ENCODE assay signal across 18 cellular contexts in genomic region chr2:176395273-176395854, GRCh38.
A peak's percentile ranks its signal among the peaks of the same experiment; 100 is the strongest.
DNase-seq lines count a peak whose midpoint lies in the region; TF ChIP-seq lines count a peak whose summit lies in the region.
"Had no signal": no experiment of that assay in that cellular context is flagged by ENCODE, and none has a peak within 500 bp of the region (broad histone marks: within the 10 kb centered on the region; RNA-seq: fewer than 3 reads in every experiment).

No MANE protein-coding gene starts in this region.

- TF ChIP-seq CTCF in choroid plexus epithelial cell (conservative IDR thresholded peaks at IDR 0.05; ENCODE audit: low read depth, low read length) (no peak), prostate gland (IDR thresholded peaks at IDR 0.05) (no peak)

- H3K4me1 ChIP-seq in prostate gland (replicated peaks): no peaks in the 10 kb centered on the region
- H3K4me1 ChIP-seq: SJCRH30, stomach had no signal

- H3K4me3 ChIP-seq in choroid plexus epithelial cell (ENCODE audit: low read depth, low read length) (no peak overlapping the region), prostate gland (no peak overlapping the region)
- H3K4me3 ChIP-seq: SJCRH30 had no signal

- no peaks in the 10 kb centered on the region for H3K27me3 ChIP-seq in prostate gland (replicated peaks; ENCODE audit: insufficient read depth)
- H3K27me3 ChIP-seq: SJCRH30, stomach had no signal

- H3K27ac ChIP-seq in prostate gland: no peak overlapping the region
- H3K27ac ChIP-seq: SJCRH30, stomach had no signal

- no peaks in the 10 kb centered on the region for H3K36me3 ChIP-seq in prostate gland
- H3K36me3 ChIP-seq: SJCRH30, stomach had no signal

- intact Hi-C loops in prostate gland (cut with DNase I): no loop called here

- TF ChIP-seq POLR2A in prostate gland (IDR thresholded peaks at IDR 0.05) (no peak), erythroblast (IDR thresholded peaks at IDR 0.05; ENCODE audit: low read length) (no peak)

- 81% methylated on average over 3 of the region's 3 CpGs for WGBS in prostate gland

- DNase-seq in EL (peak; percentile 31), M059J (ENCODE audit: low read depth) (peak; percentile 57), choroid plexus epithelial cell (ENCODE audit: low read depth) (peak; percentile 5), renal cortical epithelial cell (ENCODE audit: low read depth) (peak; percentile 59), prostate gland (ENCODE audit: low spot score) (no peak), 8988T (no peak), erythroblast (lab: John Stamatoyannopoulos, UW) (no peak), T-helper 9 cell (no peak)
- DNase-seq: activated CD4-positive, alpha-beta T cell treated with anti-CD3 and anti-CD28 coated beads, Interleukin-2, amount 10 ng/mL, durations not matched to agents 7 days and 5 days; activated naive CD8-positive, alpha-beta T cell treated with anti-CD3 and anti-CD28 coated beads, Interleukin-2, amount 10 ng/mL, durations not matched to agents 7 days and 5 days; head of caudate nucleus; Kasumi-1; left ventricle myocardium superior; NCI-H1105 treated with DMSO at 0.1 percent for 48 hours; NCI-H2107; SJCRH30; stimulated activated CD4-positive, alpha-beta T cell treated with anti-CD3 and anti-CD28 coated beads, Interleukin-4, amount 100 ng/mL, for 24 hours; stomach had no signal

- no peaks in the 10 kb centered on the region for H3K9me3 ChIP-seq in prostate gland
- H3K9me3 ChIP-seq: SJCRH30, stomach had no signal

Comparison
In these comparisons a context has a peak if more than half of its experiments do, and no peak if none do; other contexts are left out.
1. DNase-seq: peak in EL (single experiment), M059J (single experiment), choroid plexus epithelial cell (single experiment) and renal cortical epithelial cell (single experiment); none in prostate gland (single experiment), 8988T (single experiment), erythroblast (0 of 2) and T-helper 9 cell (single experiment).